Comparison of ENCODE assay signal across 8 cellular contexts in genomic region chr16:4613636-4614570, GRCh38. TPM values are rescaled to one million over a fixed set of nuclear protein-coding genes. Genes with fewer than 3 reads are reported as not detected.
DNase-seq lines count a peak whose midpoint lies in the region; ATAC-seq, FAIRE-seq and TF ChIP-seq lines count a peak whose summit lies in the region.

No MANE protein-coding gene starts in this region.

- H4K91ac ChIP-seq in H1 (replicated peaks; ENCODE audit: insufficient read length, low read length) = peak overlapping the region; percentile 97

- ATAC-seq in HG03064 (IDR thresholded peaks at IDR 0.05; ENCODE audit: low read depth, unreplicated experiment) (peak; percentile 4), activated B cell treated with CpG ODN at 0.5 μM for 24 hours (ENCODE audit: low read depth) (no peak), naive B cell (ENCODE audit: low read depth in 2 of 2) (no peak), upper lobe of right lung (no peak), HG02981 (IDR thresholded peaks at IDR 0.05; ENCODE audit: unreplicated experiment) (no peak)

- no peaks in the 10 kb centered on the region for H3K27me3 Mint-ChIP-seq in activated B cell treated with CpG ODN at 0.5 μM for 24 hours
- no peaks in the 10 kb centered on the region for H3K27me3 Mint-ChIP-seq in naive B cell

- peak in 1 of 2 experiments; percentile 60; a peak in 2 of 3 replicates for TF ChIP-seq POLR2A in H1 (IDR thresholded peaks at IDR 0.05; ENCODE audit: control extremely low read depth in 1 of 2, low read depth in 2 of 2, low read length in 2 of 2)

- H2AFZ ChIP-seq in H1 (ENCODE audit: low read length) = no peak overlapping the region

- no peak for FAIRE-seq in H1 (lab: Jason Lieb, UNC)

- H2BK5ac ChIP-seq in H1 (ENCODE audit: low read depth, low read length) = peak overlapping the region; percentile 97

- peaks cover 53% of the 10 kb centered on the region for H4K20me1 ChIP-seq in BLaER1
- peaks cover 10 to 21% of the 10 kb centered on the region in 2 experiments for H4K20me1 ChIP-seq in H1 (replicated peaks in 1 of 2; ENCODE audit: control insufficient read depth in 1 of 2, insufficient read depth in 2 of 2, low read length in 2 of 2)

- H3K4me2 ChIP-seq in BLaER1 (peak overlapping the region; percentile 99), H1 (ENCODE audit: insufficient read depth in 1 of 2, low read depth in 2 of 2, low read length in 2 of 2) (peak overlapping the region; percentile 95 to 97)

- 3% methylated on average over 47 of the region's 92 CpGs; no CpG with 5 or more reads in 1 of the 2 experiments for WGBS in H1 (ENCODE audit: extremely low coverage in 1 of 2, insufficient coverage in 1 of 2, insufficient read length in 1 of 2, insufficient replicate concordance in 2 of 2, low coverage in 1 of 2, low lambda C conversion rate in 2 of 2, missing lambda C conversion rate in 1 of 2), 2 experiments

- peaks cover 4% of the 10 kb centered on the region for H3K36me3 Mint-ChIP-seq in activated B cell treated with CpG ODN at 0.5 μM for 24 hours (ENCODE audit: low read depth)
- no peaks in the 10 kb centered on the region for H3K36me3 Mint-ChIP-seq in naive B cell

- H3K23ac ChIP-seq in H1 (ENCODE audit: insufficient read length) = no peak overlapping the region

- H3K79me1 ChIP-seq in H1 (ENCODE audit: low read depth, low read length) = peaks cover 9% of the 10 kb centered on the region; the same call in 1 of the 2 replicates

- TF ChIP-seq CTCF in activated B cell treated with CpG ODN at 0.5 μM for 24 hours (IDR thresholded peaks at IDR 0.05) (no peak), H1 (IDR thresholded peaks at IDR 0.05; ENCODE audit: control extremely low read depth in 1 of 3, insufficient read depth in 1 of 3, low read depth in 1 of 3, low read length in 3 of 3) (no peak), upper lobe of right lung (IDR thresholded peaks at IDR 0.05) (no peak)

- no peak overlapping the region for H3K14ac ChIP-seq in H1 (ENCODE audit: insufficient read length)

- peak overlapping the region; percentile 65; the same call in 1 of the 2 replicates for H2BK15ac ChIP-seq in H1 (ENCODE audit: low read length)

- H3K27me3 ChIP-seq in BLaER1 = no peaks in the 10 kb centered on the region
- no peaks in the 10 kb centered on the region for H3K27me3 ChIP-seq in H1 (replicated peaks in 1 of 4; ENCODE audit: control insufficient read depth in 3 of 4, extremely low read depth in 1 of 4, insufficient read depth in 3 of 4, low read length in 3 of 4)
- H3K27me3 ChIP-seq in upper lobe of right lung = no peaks in the 10 kb centered on the region

- peak overlapping the region; percentile 77; the same call in 1 of the 2 replicates for H2BK12ac ChIP-seq in H1 (ENCODE audit: low read depth, low read length)

- H3K9me3 Mint-ChIP-seq in activated B cell treated with CpG ODN at 0.5 μM for 24 hours (no peaks in the 10 kb centered on the region), naive B cell (no peaks in the 10 kb centered on the region)

- POLR2A ChIA-PET in activated B cell treated with CpG ODN at 0.5 μM for 24 hours (lab: Charles Lee) (interaction anchor here (1.0 to 4.7 kb wide), 2 partner anchors 11 to 75 kb away, joined by 3 to 51 read pairs; partner anchors contain the start of genes CDIP1 and MGRN1), H1 (lab: Charles Lee; ENCODE audit: partially characterized antibody) (interaction anchor here (0.5 to 13.3 kb wide), 17 partner anchors 9 to 239 kb away, joined by 3 to 126 read pairs (median 4); partner anchors contain the start of genes MGRN1 and ZNF500)

- no peak overlapping the region for H4K5ac ChIP-seq in H1 (ENCODE audit: insufficient read length, low read depth, low read length)

- DNase-seq in activated B cell treated with CpG ODN at 0.5 μM for 24 hours (peak; percentile 43), H1 (ENCODE audit: low read depth in 1 of 2, low spot score in 2 of 2) (no peak), naive B cell (peak; percentile 30), upper lobe of right lung (peak; percentile 80), NCI-H2107 (lab: John Stamatoyannopoulos, UW) (no peak)

- H3K36me3 ChIP-seq in BLaER1 = peaks cover 16% of the 10 kb centered on the region
- peaks cover 0 to 8% (median 3%) of the 10 kb centered on the region in 4 experiments; a peak in 2 of 8 replicates for H3K36me3 ChIP-seq in H1 (ENCODE audit: control insufficient read depth in 2 of 4, insufficient read depth in 4 of 4, low read length in 3 of 4)
- H3K36me3 ChIP-seq in upper lobe of right lung = peaks cover 14% of the 10 kb centered on the region

- H2BK20ac ChIP-seq in H1 (ENCODE audit: low read length) = no peak overlapping the region

- CTCF ChIA-PET in activated B cell treated with CpG ODN at 0.5 μM for 24 hours (lab: Charles Lee) = interaction anchor here (1.5 kb wide), 1 partner anchor 107 kb away, joined by 4 read pairs; no protein-coding TSS in a partner anchor
- CTCF ChIA-PET in H1 (lab: Charles Lee; ENCODE audit: partially characterized antibody) = interaction anchor here (0.6 to 2.6 kb wide), 14 partner anchors 10 to 108 kb away, joined by 3 to 11 read pairs (median 4); no protein-coding TSS in a partner anchor

- peaks cover 12% of the 10 kb centered on the region for H3K23me2 ChIP-seq in H1 (ENCODE audit: low read depth, low read length)

- TF ChIP-seq EP300 in H1 (IDR thresholded peaks at IDR 0.05; ENCODE audit: borderline replicate concordance in 1 of 2, low read depth in 2 of 2, low read length in 2 of 2) = no peak

- H3K27ac ChIP-seq in BLaER1 (peak overlapping the region; percentile 92), H1 (ENCODE audit: low read depth, low read length) (peak overlapping the region; percentile 91), upper lobe of right lung (peak overlapping the region; percentile 79)

- H3K9ac ChIP-seq in BLaER1 (peak overlapping the region; percentile 93), H1 (replicated peaks in 1 of 4; ENCODE audit: extremely low read depth in 1 of 4, low read depth in 3 of 4, low read length in 3 of 4) (peak overlapping the region; percentile 86 to 97 (median 94))

- H3K4ac ChIP-seq in H1 (replicated peaks; ENCODE audit: insufficient read length, low read depth, low read length) = peak overlapping the region; percentile 65

- H2BK120ac ChIP-seq in H1 (replicated peaks; ENCODE audit: low read depth, low read length) = peak overlapping the region; percentile 64

- H3K4me1 Mint-ChIP-seq in activated B cell treated with CpG ODN at 0.5 μM for 24 hours (peaks cover 33% of the 10 kb centered on the region), naive B cell (peaks cover 18 to 36% (median 26%) of the 10 kb centered on the region in 3 donors)

- H2AK5ac ChIP-seq in H1 (ENCODE audit: low read depth, low read length) = no peak overlapping the region; the same call in 1 of the 2 replicates

- peak overlapping the region; percentile 82 for H3K56ac ChIP-seq in H1 (replicated peaks; ENCODE audit: insufficient read length, low read depth, low read length)

- peaks cover 13 to 45% of the 10 kb centered on the region in 2 experiments; a peak in 3 of 4 replicates for H3K79me2 ChIP-seq in H1 (ENCODE audit: control insufficient read depth in 1 of 2, insufficient read depth in 2 of 2, low read length in 2 of 2)

- H3K4me3 Mint-ChIP-seq in activated B cell treated with CpG ODN at 0.5 μM for 24 hours (peak overlapping the region; percentile 81), naive B cell (peak overlapping the region; percentile 71 to 91 (median 85))

- H3K4me1 ChIP-seq in BLaER1 (peaks cover 65% of the 10 kb centered on the region), H1 (replicated peaks in 1 of 4; ENCODE audit: control insufficient read depth in 3 of 4, insufficient read depth in 4 of 4, low read length in 3 of 4) (peaks cover 0 to 49% (median 35%) of the 10 kb centered on the region in 4 experiments; a peak in 6 of 7 replicates), upper lobe of right lung (peaks cover 39% of the 10 kb centered on the region)

- H3K4me3 ChIP-seq in BLaER1 (peak overlapping the region; percentile 95), H1 (ENCODE audit: extremely low read depth in 1 of 4, insufficient read depth in 2 of 4, low read depth in 3 of 4, low read length in 4 of 4) (peak overlapping the region; percentile 83 to 87 (median 85)), upper lobe of right lung (peak overlapping the region; percentile 81)

- H3K27ac Mint-ChIP-seq in activated B cell treated with CpG ODN at 0.5 μM for 24 hours = no peak overlapping the region
- H3K27ac Mint-ChIP-seq in naive B cell = peak overlapping the region in 5 of 6 donors; percentile 38 to 98 (median 64)

- intact Hi-C loops in activated B cell treated with CpG ODN at 0.5 μM for 24 hours (cut with micrococcal nuclease) = loop anchor here (2.0 kb wide), 1 partner anchor 75 kb away; the partner anchor contains the start of gene CDIP1
- intact Hi-C loops in upper lobe of right lung (cut with DNase I) = no loop called here

- H3K9me3 ChIP-seq in BLaER1 = no peaks in the 10 kb centered on the region
- H3K9me3 ChIP-seq in H1 (ENCODE audit: insufficient read depth in 2 of 2, low read depth in 1 of 2, low read length in 1 of 2) = no peaks in the 10 kb centered on the region
- H3K9me3 ChIP-seq in upper lobe of right lung = no peaks in the 10 kb centered on the region

- H3K18ac ChIP-seq in H1 (ENCODE audit: extremely low read depth, low read length) = peak overlapping the region; percentile 55

- peak overlapping the region; percentile 99 for H4K8ac ChIP-seq in H1 (ENCODE audit: extremely low read depth, insufficient read depth, low read length)

- no peak for TF ChIP-seq RAD21 in H1 (IDR thresholded peaks at IDR 0.05 in 1 of 2, conservative IDR thresholded peaks at IDR 0.05 in 1 of 2; ENCODE audit: low read depth in 2 of 2, low read length in 2 of 2)

RNA-seq across cellular contexts. Expression of gene UBALD1, which starts 0.8 kb away (rescaled TPM):
- total RNA-seq in activated B cell treated with CpG ODN at 0.5 μM for 24 hours (17.2 and 23.4 TPM in 2 replicates), upper lobe of right lung (35.5 TPM)
- total RNA-seq in H1 (2021; fragmentation: NEBNext Ultra II Directional; extraction: Animal tissue kit (Norgen Biotek cat#: 25700)) = 52.2 and 62.0 TPM in 2 replicates
- polyA plus RNA-seq in H1 (2011; rRNA removed) (28.6 and 48.9 TPM in 2 replicates), naive B cell (ENCODE audit: low read depth in 6 of 6) (1 to 10 TPM; 2.6 to 7.5 (median 5.0) TPM)
- polyA plus RNA-seq in H1 (2011; cell fraction: cytosol; rRNA removed) = 20.7 TPM
- polyA plus RNA-seq in H1 (2011; cell fraction: nucleus; rRNA removed) = 44.3 TPM
- polyA plus RNA-seq in H1 (2012, experiment 1 of 2) = 31.3 to 45.9 TPM (median 41.7 TPM) in 4 replicates
- polyA plus RNA-seq in H1 (2012, experiment 2 of 2) = 25.4 TPM
- 36.1 TPM for polyA plus RNA-seq in H1 (2013, experiment 1 of 2)
- 36.7 TPM for polyA plus RNA-seq in H1 (2013, experiment 2 of 2)
- polyA minus RNA-seq in H1 (2011; rRNA and poly(A)+ RNA removed) = 3.9 and 5.5 TPM in 2 replicates
- polyA minus RNA-seq in H1 (2011; cell fraction: cytosol; rRNA and poly(A)+ RNA removed) = 28.0 TPM
- 45.1 TPM for polyA minus RNA-seq in H1 (2011; cell fraction: nucleus; rRNA and poly(A)+ RNA removed)

RNA-seq across cellular contexts. Expression of gene MGRN1, which starts 10.7 kb away (rescaled TPM):
- 69.6 and 88.6 TPM in 2 replicates for total RNA-seq in activated B cell treated with CpG ODN at 0.5 μM for 24 hours
- 79.4 and 82.3 TPM in 2 replicates for total RNA-seq in H1 (2021; fragmentation: NEBNext Ultra II Directional; extraction: Animal tissue kit (Norgen Biotek cat#: 25700))
- polyA plus RNA-seq in H1 (2011; rRNA removed) = 15.0 and 30.1 TPM in 2 replicates
- 12.4 TPM for polyA plus RNA-seq in H1 (2011; cell fraction: cytosol; rRNA removed)
- polyA plus RNA-seq in H1 (2011; cell fraction: nucleus; rRNA removed) = 33.9 TPM
- polyA plus RNA-seq in H1 (2012, experiment 1 of 2) = 39.5 to 72.9 TPM (median 65.4 TPM) in 4 replicates
- 52.0 TPM for polyA plus RNA-seq in H1 (2012, experiment 2 of 2)
- polyA plus RNA-seq in H1 (2013, experiment 1 of 2) = 46.7 TPM
- polyA plus RNA-seq in H1 (2013, experiment 2 of 2) = 47.1 TPM
- 17.9 and 22.6 TPM in 2 replicates for polyA minus RNA-seq in H1 (2011; rRNA and poly(A)+ RNA removed)
- 30.4 TPM for polyA minus RNA-seq in H1 (2011; cell fraction: cytosol; rRNA and poly(A)+ RNA removed)
- 30.7 TPM for polyA minus RNA-seq in H1 (2011; cell fraction: nucleus; rRNA and poly(A)+ RNA removed)
- polyA plus RNA-seq in naive B cell (ENCODE audit: low read depth in 6 of 6) = 10 to 100 TPM in 1 of 6 donors, 1 to 10 TPM in 5; 3.9 to 10.6 (median 6.6) TPM
- 81.3 TPM for total RNA-seq in upper lobe of right lung

RNA-seq across cellular contexts. Expression of gene C16orf96, which starts 57.8 kb away (rescaled TPM):
- total RNA-seq in activated B cell treated with CpG ODN at 0.5 μM for 24 hours (0.13 and 0.15 TPM in 2 replicates), upper lobe of right lung (0.32 TPM)
- total RNA-seq in H1 (2021; fragmentation: NEBNext Ultra II Directional; extraction: Animal tissue kit (Norgen Biotek cat#: 25700)) = 1.3 and 1.6 TPM in 2 replicates
- polyA plus RNA-seq in H1 (2011; rRNA removed) (1.0 and 1.8 TPM in 2 replicates), naive B cell (ENCODE audit: low read depth in 6 of 6) (under 1 TPM in 2 of 6 donors, not detected in 4; 0.09 to 0.11 TPM)
- 0.97 TPM for polyA plus RNA-seq in H1 (2011; cell fraction: cytosol; rRNA removed)
- polyA plus RNA-seq in H1 (2011; cell fraction: nucleus; rRNA removed) = 2.1 TPM
- polyA plus RNA-seq in H1 (2012, experiment 1 of 2) = 1.4 to 2.0 TPM (median 1.5 TPM) in 4 replicates
- polyA plus RNA-seq in H1 (2012, experiment 2 of 2) = 1.1 TPM
- 0.67 TPM for polyA plus RNA-seq in H1 (2013, experiment 1 of 2)
- polyA plus RNA-seq in H1 (2013, experiment 2 of 2) = 0.72 TPM
- 1.4 and 1.6 TPM in 2 replicates for polyA minus RNA-seq in H1 (2011; rRNA and poly(A)+ RNA removed)
- polyA minus RNA-seq in H1 (2011; cell fraction: cytosol; rRNA and poly(A)+ RNA removed) = 1.5 TPM
- 1.9 TPM for polyA minus RNA-seq in H1 (2011; cell fraction: nucleus; rRNA and poly(A)+ RNA removed)

Comparison
In these comparisons a context has a peak if more than half of its experiments do, and no peak if none do; other contexts are left out.
1. DNase-seq: peak in activated B cell treated with CpG ODN at 0.5 μM for 24 hours (single experiment), naive B cell (single experiment) and upper lobe of right lung (single experiment); none in H1 (0 of 2) and NCI-H2107 (single experiment).
2. Peak in every context shown above with its lines, with median percentiles within 50 percentile points of each other: H3K27ac ChIP-seq and H3K4me3 ChIP-seq.